ENCODE assay signal across 18 cellular contexts in the genomic region with DNA sequence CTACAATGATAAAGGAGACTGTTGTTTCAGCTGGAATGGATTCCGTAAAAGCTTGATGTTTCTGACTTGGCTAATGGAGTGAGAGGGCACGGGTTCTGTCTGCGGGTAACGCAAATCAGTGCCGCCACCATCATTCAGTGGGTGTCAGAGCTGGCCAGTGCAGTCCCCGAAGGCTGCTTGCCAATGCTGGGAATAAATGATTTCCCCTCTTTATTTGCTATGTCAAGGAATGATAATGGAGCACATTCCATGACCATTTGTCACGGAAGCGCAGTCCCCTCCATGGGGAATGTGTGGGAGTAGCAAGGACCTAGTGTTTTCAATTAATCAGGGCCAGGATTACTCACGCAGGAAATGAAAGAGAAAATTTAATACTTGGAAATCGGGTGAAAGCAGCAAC.
DNase-seq lines count a peak whose midpoint lies in the region; ATAC-seq, FAIRE-seq and TF ChIP-seq lines count a peak whose summit lies in the region.
"Had no signal": no experiment of that assay in that cellular context is flagged by ENCODE, and none has a peak within 500 bp of the region (broad histone marks: within the 10 kb centered on the region; RNA-seq: fewer than 3 reads in every experiment).

No MANE protein-coding gene starts in this region.

- no peaks in the 10 kb centered on the region for H4K20me1 ChIP-seq in mammary epithelial cell (ENCODE audit: insufficient read depth, low read length)

- in situ Hi-C loops in mammary epithelial cell (cut with MboI; ENCODE audit: low sequenced_read_pairs in 2 of 2): no loop called here
- in situ Hi-C loops in brain microvascular endothelial cell (cut with HindIII; ENCODE audit: low pct_ligation_motif_present, low sequenced_read_pairs): no loop called here

- H3K4me3 ChIP-seq in mammary epithelial cell (replicated peaks in 1 of 3; ENCODE audit: insufficient read depth in 1 of 3, low read depth in 2 of 3, low read length in 3 of 3) (no peak overlapping the region), breast epithelium (peak overlapping the region in 1 of 3 donors; percentile 44), brain microvascular endothelial cell (ENCODE audit: low read depth, low read length) (no peak overlapping the region), right cardiac atrium (ENCODE audit: low read length) (no peak overlapping the region)
- H3K4me3 ChIP-seq: K562, smooth muscle cell, tibial artery had no signal

- DNase-seq in mammary epithelial cell (peak; percentile 48), breast epithelium (ENCODE audit: low spot score in 2 of 2) (no peak), brain microvascular endothelial cell (peak; percentile 39), right cardiac atrium (peak in 2 of 3 donors; percentile 32 to 72), urothelium cell line (ENCODE audit: low spot score) (peak; percentile 90), mesenteric fat pad (ENCODE audit: low spot score) (no peak)
- DNase-seq: activated CD4-positive, CD25-positive, alpha-beta regulatory T cell treated with anti-CD3 and anti-CD28 coated beads, Interleukin-2, amount 50 U/mL, for 72 hours; activated T-cell treated with anti-CD3 and anti-CD28 coated beads, Interleukin-2, amount 50 U/mL, for 48 hours; DMS53; naive B cell; NCI-H187; SW 1271; tibial artery had no signal

- no peak overlapping the region for H3K9ac ChIP-seq in mammary epithelial cell (ENCODE audit: insufficient read depth, low read length)

- no peaks in the 10 kb centered on the region for H3K27me3 ChIP-seq in mammary epithelial cell (ENCODE audit: insufficient read depth, low read length)
- no peaks in the 10 kb centered on the region for H3K27me3 ChIP-seq in breast epithelium
- no peaks in the 10 kb centered on the region for H3K27me3 ChIP-seq in brain microvascular endothelial cell (replicated peaks)
- H3K27me3 ChIP-seq in right cardiac atrium (ENCODE audit: control insufficient read depth, insufficient read depth): no peaks in the 10 kb centered on the region
- H3K27me3 ChIP-seq: tibial artery had no signal

- ATAC-seq in right cardiac atrium: peak; percentile 65 to 74
- no peak for ATAC-seq in GM18519 (IDR thresholded peaks at IDR 0.05; ENCODE audit: low FRiP score, unreplicated experiment)
- no peak for ATAC-seq in GM19328 (IDR thresholded peaks at IDR 0.05; ENCODE audit: unreplicated experiment)
- ATAC-seq: K562 had no signal

- no peaks in the 10 kb centered on the region for H3K36me3 ChIP-seq in mammary epithelial cell (ENCODE audit: insufficient read depth, low read length)
- H3K36me3 ChIP-seq in breast epithelium: no peaks in the 10 kb centered on the region
- no peaks in the 10 kb centered on the region for H3K36me3 ChIP-seq in brain microvascular endothelial cell (replicated peaks)
- H3K36me3 ChIP-seq: tibial artery had no signal

- intact Hi-C loops in mammary epithelial cell (cut with micrococcal nuclease) (no loop called here), breast epithelium (cut with DNase I; ENCODE audit: low total_unique reads) (no loop called here), right cardiac atrium (cut with DNase I) (no loop called here)

- CTCF ChIA-PET in mammary epithelial cell (lab: Charles Lee; ENCODE audit: low non-redundant PET): no interaction called here

- BruUV-seq in mammary epithelial cell (replicated peaks; lab: Mats Ljungman, UMichigan): no TSS peak

- H3K9me3 ChIP-seq in mammary epithelial cell (replicated peaks; ENCODE audit: insufficient read depth, low read length) (no peaks in the 10 kb centered on the region), breast epithelium (no peaks in the 10 kb centered on the region), right cardiac atrium (ENCODE audit: control insufficient read depth, low read length) (no peaks in the 10 kb centered on the region)
- H3K9me3 ChIP-seq: tibial artery had no signal

- peak; percentile 99 for FAIRE-seq in urothelium cell line (lab: Jason Lieb, UNC)
- FAIRE-seq: K562 had no signal

- H2AFZ ChIP-seq in mammary epithelial cell (ENCODE audit: low read depth, low read length): peak overlapping the region; percentile 25

- peak overlapping the region; percentile 59 for H3K4me2 ChIP-seq in mammary epithelial cell (ENCODE audit: insufficient read depth, low read depth, low read length)
- H3K4me2 ChIP-seq: smooth muscle cell had no signal

- no peaks in the 10 kb centered on the region for H3K79me2 ChIP-seq in mammary epithelial cell (ENCODE audit: insufficient read depth, low read length)

- dilution Hi-C loops in mammary epithelial cell (cut with HindIII; ENCODE audit: low sequenced_read_pairs): no loop called here

- no peak for TF ChIP-seq POLR2A in breast epithelium (IDR thresholded peaks at IDR 0.05)

- 5% methylated on average over 10 of the region's 10 CpGs for WGBS in mammary epithelial cell (ENCODE audit: low coverage, missing lambda C conversion rate)
- 47% methylated on average over 10 of the region's 10 CpGs for WGBS in right cardiac atrium

- H3K4me1 ChIP-seq in mammary epithelial cell (ENCODE audit: insufficient read depth, low read length) (peaks cover 14% of the 10 kb centered on the region), breast epithelium (peaks cover 0 to 5% of the 10 kb centered on the region in 2 donors), right cardiac atrium (ENCODE audit: control insufficient read depth, insufficient read depth, low read length) (no peaks in the 10 kb centered on the region)
- H3K4me1 ChIP-seq: tibial artery had no signal

- TF ChIP-seq CTCF in mammary epithelial cell (conservative IDR thresholded peaks at IDR 0.05 in 1 of 2, IDR thresholded peaks at IDR 0.05 in 1 of 2; ENCODE audit: extremely low read depth in 1 of 2, insufficient read depth in 1 of 2, low read depth in 1 of 2, low read length in 2 of 2) (no peak), breast epithelium (IDR thresholded peaks at IDR 0.05) (no peak), brain microvascular endothelial cell (IDR thresholded peaks at IDR 0.05; ENCODE audit: low read depth, low read length, missing control alignments) (no peak)

- H3K27ac ChIP-seq in mammary epithelial cell (ENCODE audit: insufficient read depth, low read depth, low read length): no peak overlapping the region
- peak overlapping the region in 1 of 2 donors; percentile 38 for H3K27ac ChIP-seq in breast epithelium
- H3K27ac ChIP-seq in brain microvascular endothelial cell: no peak overlapping the region
- no peak overlapping the region for H3K27ac ChIP-seq in right cardiac atrium (ENCODE audit: low read length)
- H3K27ac ChIP-seq: 22Rv1, tibial artery had no signal

Comparison
In these comparisons a context has a peak if more than half of its experiments do, and no peak if none do; other contexts are left out.
1. DNase-seq: peak in mammary epithelial cell (single experiment), brain microvascular endothelial cell (single experiment), right cardiac atrium (2 of 3) and urothelium cell line (single experiment); none in breast epithelium (0 of 2) and mesenteric fat pad (single experiment).
2. ATAC-seq: peak in right cardiac atrium (2 of 2); none in GM18519 (single experiment) and GM19328 (single experiment).